In the genomic region with DNA sequence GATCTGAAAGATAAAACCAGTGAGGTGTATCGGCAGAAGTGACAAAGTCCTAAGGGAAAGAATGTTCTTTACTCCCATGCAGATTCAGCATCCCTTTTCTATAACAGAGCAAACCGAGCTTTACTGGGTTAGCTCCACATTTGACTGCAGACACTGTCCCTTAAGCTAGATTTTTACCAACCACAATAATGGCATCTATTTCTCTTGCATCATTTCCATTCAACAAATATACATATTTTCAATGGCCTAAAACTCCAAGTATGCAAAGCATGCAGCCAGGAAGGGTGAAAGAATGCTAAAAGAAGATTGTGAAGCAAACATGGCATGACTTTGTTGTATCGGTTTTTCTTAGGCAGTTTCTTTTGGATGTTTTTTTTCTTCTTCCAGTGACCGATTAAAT, we compare ENCODE assay signal across 16 cellular contexts.
DNase-seq lines count a peak whose midpoint lies in the region; ATAC-seq and TF ChIP-seq lines count a peak whose summit lies in the region.
"Had no signal": no experiment of that assay in that cellular context is flagged by ENCODE, and none has a peak within 500 bp of the region (broad histone marks: within the 10 kb centered on the region; RNA-seq: fewer than 3 reads in every experiment).

No MANE protein-coding gene starts in this region.

- H3K4me3 ChIP-seq in IMR-90 (ENCODE audit: insufficient read depth, low read depth, low read length) (no peak overlapping the region), smooth muscle cell (no peak overlapping the region)
- H3K4me3 ChIP-seq: prostate gland had no signal

- H3K4me1 ChIP-seq in IMR-90 (ENCODE audit: control insufficient read depth, insufficient read depth, low read length) = no peaks in the 10 kb centered on the region
- no peaks in the 10 kb centered on the region for H3K4me1 ChIP-seq in smooth muscle cell (ENCODE audit: low read depth)
- H3K4me1 ChIP-seq: prostate gland had no signal

- no peak for TF ChIP-seq POLR2A in IMR-90 (IDR thresholded peaks at IDR 0.05; ENCODE audit: low read depth, low read length)

- intact Hi-C loops in IMR-90 (cut with micrococcal nuclease) = no loop called here

- no peak overlapping the region for H2AK5ac ChIP-seq in IMR-90 (ENCODE audit: low read depth, low read length)

- H3K27me3 ChIP-seq in IMR-90 (ENCODE audit: control insufficient read depth, insufficient read depth, low read length) (no peaks in the 10 kb centered on the region), smooth muscle cell (ENCODE audit: low read depth) (no peaks in the 10 kb centered on the region)

- no peak overlapping the region for H4K5ac ChIP-seq in IMR-90 (ENCODE audit: low read depth, low read length)

- peak overlapping the region; percentile 15; the same call in 1 of the 2 replicates for H4K91ac ChIP-seq in IMR-90 (ENCODE audit: insufficient read depth, low read depth, low read length)

- TF ChIP-seq CTCF in IMR-90 (conservative IDR thresholded peaks at IDR 0.05; ENCODE audit: low read depth, low read length) (no peak), smooth muscle cell (IDR thresholded peaks at IDR 0.05; ENCODE audit: borderline replicate concordance, insufficient read depth, poor library complexity, severe bottlenecking) (no peak)

- H3K36me3 ChIP-seq in IMR-90 (ENCODE audit: control insufficient read depth, insufficient read depth, low read length) (no peaks in the 10 kb centered on the region), smooth muscle cell (ENCODE audit: low read depth) (no peaks in the 10 kb centered on the region)
- H3K36me3 ChIP-seq: prostate gland had no signal

- no peaks in the 10 kb centered on the region for H3K79me1 ChIP-seq in IMR-90 (ENCODE audit: low read depth in 1 of 2, low read length in 2 of 2)

- in situ Hi-C loops in IMR-90 (cut with MboI; ENCODE audit: low sequenced_read_pairs) = no loop called here

- DNase-seq in AG08395 (ENCODE audit: low spot score) (peak; percentile 62), IMR-90 (peak; percentile 48), dedifferentiated amniotic fluid mesenchymal stem cell (ENCODE audit: extremely low spot score) (peak; percentile 73), myocyte (ENCODE audit: low read depth) (peak; percentile 41), NCI-H1105 (lab: John Stamatoyannopoulos, UW) (no peak), smooth muscle cell (lab: John Stamatoyannopoulos, UW; ENCODE audit: unreplicated experiment) (no peak)
- no peak for DNase-seq in stimulated activated naive CD4-positive, alpha-beta T cell (lab: John Stamatoyannopoulos, UW)
- DNase-seq: activated CD4-positive, alpha-beta T cell treated with anti-CD3 and anti-CD28 coated beads, Interleukin-2, amount 50 U/mL, for 1 hour; activated T-cell treated with anti-CD3 and anti-CD28 coated beads, Interleukin-2, amount 50 U/mL, for 1 hour; DMS 273 treated with DMSO at 0.1 percent for 48 hours; left colon; NCI-H2171; SIG-M5; substantia nigra had no signal

- H2AK9ac ChIP-seq in IMR-90 (replicated peaks; ENCODE audit: low read depth, low read length, poor library complexity) = no peak overlapping the region

- no peak for TF ChIP-seq RAD21 in IMR-90 (IDR thresholded peaks at IDR 0.05; ENCODE audit: low read length)

- H3K27ac ChIP-seq in IMR-90 (ENCODE audit: insufficient read depth, low read length) (no peak overlapping the region), smooth muscle cell (ENCODE audit: low read depth) (no peak overlapping the region)
- H3K27ac ChIP-seq: prostate gland had no signal

- H3K9ac ChIP-seq in IMR-90 (ENCODE audit: low read depth, low read length) (no peak overlapping the region), smooth muscle cell (ENCODE audit: low read depth) (no peak overlapping the region)

- peak overlapping the region; percentile 64; the same call in 1 of the 2 replicates for H3K14ac ChIP-seq in IMR-90 (replicated peaks; ENCODE audit: low read depth, low read length)

- H2BK5ac ChIP-seq in IMR-90 (ENCODE audit: low read depth, low read length, poor library complexity, severe bottlenecking) = peak overlapping the region; percentile 65

- H3K18ac ChIP-seq in IMR-90 (ENCODE audit: low read depth, low read length) = no peak overlapping the region

- H2BK120ac ChIP-seq in IMR-90 (ENCODE audit: low read depth, low read length) = peak overlapping the region; percentile 83

- POLR2A ChIA-PET in IMR-90 (lab: Charles Lee; ENCODE audit: unreplicated experiment) = no interaction called here

- no peak overlapping the region for H3K4ac ChIP-seq in IMR-90 (ENCODE audit: low read depth, low read length)

- no peaks in the 10 kb centered on the region for H3F3A ChIP-seq in smooth muscle cell (ENCODE audit: low read depth)

- no peak overlapping the region for H2BK15ac ChIP-seq in IMR-90 (ENCODE audit: low read depth, low read length)

- H3K79me2 ChIP-seq in smooth muscle cell (ENCODE audit: low read depth) = no peaks in the 10 kb centered on the region

- no peaks in the 10 kb centered on the region for H3K9me1 ChIP-seq in IMR-90 (ENCODE audit: insufficient read depth, low read length)

- no peak overlapping the region; the same call in 1 of the 2 replicates for H3K56ac ChIP-seq in IMR-90 (ENCODE audit: extremely low read depth, insufficient read depth, low read length)

- dilution Hi-C loops in IMR-90 (cut with HindIII; ENCODE audit: low sequenced_read_pairs, unreplicated experiment) = no loop called here

- H2AFZ ChIP-seq in IMR-90 (replicated peaks; ENCODE audit: low read length, poor library complexity) (no peak overlapping the region), smooth muscle cell (ENCODE audit: low read depth) (no peak overlapping the region)

- no peaks in the 10 kb centered on the region for H3K9me3 ChIP-seq in IMR-90 (ENCODE audit: control insufficient read depth, insufficient read depth, low read length)
- H3K9me3 ChIP-seq in smooth muscle cell (replicated peaks; ENCODE audit: low read depth) = no peaks in the 10 kb centered on the region
- H3K9me3 ChIP-seq: prostate gland had no signal

- H3K4me2 ChIP-seq in IMR-90 (ENCODE audit: low read depth, low read length) (no peak overlapping the region), smooth muscle cell (no peak overlapping the region)

- no peak overlapping the region for H2BK20ac ChIP-seq in IMR-90 (ENCODE audit: low read depth, low read length)

- H4K20me1 ChIP-seq in IMR-90 (ENCODE audit: insufficient read depth, low read length) (no peaks in the 10 kb centered on the region), smooth muscle cell (ENCODE audit: low read depth) (no peaks in the 10 kb centered on the region)

- ATAC-seq in IMR-90 (ENCODE audit: low read depth) (peak; percentile 87), HG02678 (IDR thresholded peaks at IDR 0.05; ENCODE audit: unreplicated experiment) (no peak)
- ATAC-seq: left colon had no signal

- H3K23ac ChIP-seq in IMR-90 (ENCODE audit: low read depth, low read length) = no peak overlapping the region

- WGBS in IMR-90 (ENCODE audit: extremely low coverage in 2 of 2, insufficient read length in 1 of 2), 2 experiments = 40% methylated on average over 1 of the region's 4 CpGs; no CpG with 5 or more reads in 1 of the 2 experiments
- WGBS in smooth muscle cell (ENCODE audit: low lambda C conversion rate) = 45% methylated on average over 4 of the region's 4 CpGs

- no TSS peak for BruUV-seq in IMR-90 (replicated peaks; lab: Mats Ljungman, UMichigan)

- CTCF ChIA-PET in IMR-90 (lab: Yijun Ruan, JAX) = no interaction called here

- H4K8ac ChIP-seq in IMR-90 (ENCODE audit: low read depth in 2 of 2, low read length in 2 of 2) = peak overlapping the region in 1 of 2 experiments; percentile 40; a peak in 1 of 4 replicates

TF ChIP-seq in IMR-90, 13 proteins besides CTCF, POLR2A, EP300 and RAD21:
- TF ChIP-seq, protein P1, sequence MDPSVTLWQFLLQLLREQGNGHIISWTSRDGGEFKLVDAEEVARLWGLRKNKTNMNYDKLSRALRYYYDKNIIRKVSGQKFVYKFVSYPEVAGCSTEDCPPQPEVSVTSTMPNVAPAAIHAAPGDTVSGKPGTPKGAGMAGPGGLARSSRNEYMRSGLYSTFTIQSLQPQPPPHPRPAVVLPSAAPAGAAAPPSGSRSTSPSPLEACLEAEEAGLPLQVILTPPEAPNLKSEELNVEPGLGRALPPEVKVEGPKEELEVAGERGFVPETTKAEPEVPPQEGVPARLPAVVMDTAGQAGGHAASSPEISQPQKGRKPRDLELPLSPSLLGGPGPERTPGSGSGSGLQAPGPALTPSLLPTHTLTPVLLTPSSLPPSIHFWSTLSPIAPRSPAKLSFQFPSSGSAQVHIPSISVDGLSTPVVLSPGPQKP (IDR thresholded peaks at IDR 0.05; ENCODE audit: borderline replicate concordance, low read depth, low read length) = no peak
- TF ChIP-seq RCOR1 (IDR thresholded peaks at IDR 0.05; ENCODE audit: insufficient replicate concordance, low read length) (no peak), CEBPB (IDR thresholded peaks at IDR 0.05; ENCODE audit: low read depth, low read length) (peak; percentile 69)

Comparison
In these comparisons a context has a peak if more than half of its experiments do, and no peak if none do; other contexts are left out.
1. DNase-seq: peak in AG08395 (single experiment), IMR-90 (single experiment), dedifferentiated amniotic fluid mesenchymal stem cell (single experiment) and myocyte (single experiment); none in NCI-H1105 (single experiment), smooth muscle cell (single experiment) and stimulated activated naive CD4-positive, alpha-beta T cell (0 of 6).